In the genomic region with DNA sequence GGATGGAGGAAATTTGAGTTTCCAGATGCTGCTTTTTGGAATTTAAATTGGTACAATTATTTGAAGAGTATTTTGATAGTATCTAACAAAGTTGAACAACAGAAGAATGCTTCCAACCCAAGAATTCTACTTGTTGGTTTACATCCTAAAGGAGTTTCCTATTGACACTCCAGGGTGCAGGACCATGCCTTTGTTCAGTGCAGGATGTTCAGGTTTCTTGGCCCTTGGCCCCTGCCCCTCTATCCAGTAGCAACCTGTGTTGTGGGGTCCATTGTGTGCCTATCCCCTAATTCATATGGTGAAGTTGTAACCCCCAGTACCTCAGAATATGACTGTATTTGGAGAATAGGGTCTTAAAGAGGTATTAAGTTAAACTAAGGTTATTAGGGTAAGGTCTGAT, we compare ENCODE assay signal across 1 cellular context.
TF ChIP-seq lines count a peak whose summit lies in the region.

No MANE protein-coding gene starts in this region.

TF ChIP-seq in GM23338, 12 proteins besides CTCF, POLR2A, EP300 and RAD21:
- TF ChIP-seq, protein P1, sequence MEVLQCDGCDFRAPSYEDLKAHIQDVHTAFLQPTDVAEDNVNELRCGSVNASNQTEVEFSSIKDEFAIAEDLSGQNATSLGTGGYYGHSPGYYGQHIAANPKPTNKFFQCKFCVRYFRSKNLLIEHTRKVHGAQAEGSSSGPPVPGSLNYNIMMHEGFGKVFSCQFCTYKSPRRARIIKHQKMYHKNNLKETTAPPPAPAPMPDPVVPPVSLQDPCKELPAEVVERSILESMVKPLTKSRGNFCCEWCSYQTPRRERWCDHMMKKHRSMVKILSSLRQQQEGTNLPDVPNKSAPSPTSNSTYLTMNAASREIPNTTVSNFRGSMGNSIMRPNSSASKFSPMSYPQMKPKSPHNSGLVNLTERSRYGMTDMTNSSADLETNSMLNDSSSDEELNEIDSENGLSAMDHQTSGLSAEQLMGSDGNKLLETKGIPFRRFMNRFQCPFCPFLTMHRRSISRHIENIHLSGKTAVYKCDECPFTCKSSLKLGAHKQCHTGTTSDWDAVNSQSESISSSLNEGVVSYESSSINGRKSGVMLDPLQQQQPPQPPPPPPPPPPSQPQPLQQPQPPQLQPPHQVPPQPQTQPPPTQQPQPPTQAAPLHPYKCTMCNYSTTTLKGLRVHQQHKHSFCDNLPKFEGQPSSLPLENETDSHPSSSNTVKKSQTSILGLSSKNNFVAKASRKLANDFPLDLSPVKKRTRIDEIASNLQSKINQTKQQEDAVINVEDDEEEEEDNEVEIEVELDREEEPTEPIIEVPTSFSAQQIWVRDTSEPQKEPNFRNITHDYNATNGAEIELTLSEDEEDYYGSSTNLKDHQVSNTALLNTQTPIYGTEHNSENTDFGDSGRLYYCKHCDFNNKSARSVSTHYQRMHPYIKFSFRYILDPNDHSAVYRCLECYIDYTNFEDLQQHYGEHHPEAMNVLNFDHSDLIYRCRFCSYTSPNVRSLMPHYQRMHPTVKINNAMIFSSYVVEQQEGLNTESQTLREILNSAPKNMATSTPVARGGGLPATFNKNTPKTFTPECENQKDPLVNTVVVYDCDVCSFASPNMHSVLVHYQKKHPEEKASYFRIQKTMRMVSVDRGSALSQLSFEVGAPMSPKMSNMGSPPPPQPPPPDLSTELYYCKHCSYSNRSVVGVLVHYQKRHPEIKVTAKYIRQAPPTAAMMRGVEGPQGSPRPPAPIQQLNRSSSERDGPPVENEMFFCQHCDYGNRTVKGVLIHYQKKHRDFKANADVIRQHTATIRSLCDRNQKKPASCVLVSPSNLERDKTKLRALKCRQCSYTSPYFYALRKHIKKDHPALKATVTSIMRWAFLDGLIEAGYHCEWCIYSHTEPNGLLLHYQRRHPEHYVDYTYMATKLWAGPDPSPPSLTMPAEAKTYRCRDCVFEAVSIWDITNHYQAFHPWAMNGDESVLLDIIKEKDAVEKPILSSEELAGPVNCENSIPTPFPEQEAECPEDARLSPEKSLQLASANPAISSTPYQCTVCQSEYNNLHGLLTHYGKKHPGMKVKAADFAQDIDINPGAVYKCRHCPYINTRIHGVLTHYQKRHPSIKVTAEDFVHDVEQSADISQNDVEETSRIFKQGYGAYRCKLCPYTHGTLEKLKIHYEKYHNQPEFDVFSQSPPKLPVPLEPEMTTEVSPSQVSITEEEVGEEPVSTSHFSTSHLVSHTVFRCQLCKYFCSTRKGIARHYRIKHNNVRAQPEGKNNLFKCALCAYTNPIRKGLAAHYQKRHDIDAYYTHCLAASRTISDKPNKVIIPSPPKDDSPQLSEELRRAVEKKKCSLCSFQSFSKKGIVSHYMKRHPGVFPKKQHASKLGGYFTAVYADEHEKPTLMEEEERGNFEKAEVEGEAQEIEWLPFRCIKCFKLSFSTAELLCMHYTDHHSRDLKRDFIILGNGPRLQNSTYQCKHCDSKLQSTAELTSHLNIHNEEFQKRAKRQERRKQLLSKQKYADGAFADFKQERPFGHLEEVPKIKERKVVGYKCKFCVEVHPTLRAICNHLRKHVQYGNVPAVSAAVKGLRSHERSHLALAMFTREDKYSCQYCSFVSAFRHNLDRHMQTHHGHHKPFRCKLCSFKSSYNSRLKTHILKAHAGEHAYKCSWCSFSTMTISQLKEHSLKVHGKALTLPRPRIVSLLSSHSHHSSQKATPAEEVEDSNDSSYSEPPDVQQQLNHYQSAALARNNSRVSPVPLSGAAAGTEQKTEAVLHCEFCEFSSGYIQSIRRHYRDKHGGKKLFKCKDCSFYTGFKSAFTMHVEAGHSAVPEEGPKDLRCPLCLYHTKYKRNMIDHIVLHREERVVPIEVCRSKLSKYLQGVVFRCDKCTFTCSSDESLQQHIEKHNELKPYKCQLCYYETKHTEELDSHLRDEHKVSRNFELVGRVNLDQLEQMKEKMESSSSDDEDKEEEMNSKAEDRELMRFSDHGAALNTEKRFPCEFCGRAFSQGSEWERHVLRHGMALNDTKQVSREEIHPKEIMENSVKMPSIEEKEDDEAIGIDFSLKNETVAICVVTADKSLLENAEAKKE (CRISPR knock-in tag; IDR thresholded peaks at IDR 0.05), result 0 out of 2 replicates have a peak, but pooled peaks have one; percentile 7
- TF ChIP-seq ZNF331 (CRISPR knock-in tag; IDR thresholded peaks at IDR 0.05; ENCODE audit: low read depth), result no peak
